ENCODE assay signal across 1 cellular context in genomic region chr18:48992791-48993555, GRCh38.
TF ChIP-seq lines count a peak whose summit lies in the region.

No MANE protein-coding gene starts in this region.

TF ChIP-seq in K562, 482 proteins besides CTCF, POLR2A, EP300 and RAD21 (continued from another document):
- TF ChIP-seq MAZ (CRISPR knock-in tag; conservative IDR thresholded peaks at IDR 0.05 in 1 of 2, IDR thresholded peaks at IDR 0.05 in 1 of 2) (peak in 1 of 2 experiments; percentile 90; a peak in 2 of 4 replicates), NFE2 (IDR thresholded peaks at IDR 0.05; ENCODE audit: low read depth) (0 out of 2 replicates have a peak, but pooled peaks have one; percentile 4), ZFP36 (IDR thresholded peaks at IDR 0.05; ENCODE audit: low read depth, low read length, partially characterized antibody) (peak; percentile 81), HBP1 (CRISPR knock-in tag; IDR thresholded peaks at IDR 0.05) (no peak), DDX20 (tag; IDR thresholded peaks at IDR 0.05; ENCODE audit: low read depth) (no peak), ESRRA (IDR thresholded peaks at IDR 0.05; ENCODE audit: borderline replicate concordance, low read depth) (peak; percentile 65; the same call in 1 of the 2 replicates), RCOR1 (IDR thresholded peaks at IDR 0.05; ENCODE audit: borderline replicate concordance in 1 of 2, low read depth in 2 of 2, low read length in 2 of 2) (0 out of 4 replicates have a peak, but pooled peaks of 1 of the 2 experiments have one; percentile 34), MTA3 (IDR thresholded peaks at IDR 0.05; ENCODE audit: borderline replicate concordance) (peak; percentile 22; the same call in 1 of the 2 replicates), L3MBTL2 (IDR thresholded peaks at IDR 0.05) (0 out of 2 replicates have a peak, but pooled peaks have one; percentile 15), PKNOX1 (IDR thresholded peaks at IDR 0.05) (peak; percentile 41; the same call in 1 of the 2 replicates), ZNF76 (CRISPR knock-in tag; IDR thresholded peaks at IDR 0.05; ENCODE audit: borderline replicate concordance) (no peak), VEZF1 (CRISPR knock-in tag; IDR thresholded peaks at IDR 0.05) (peak; percentile 57; the same call in 1 of the 2 replicates), HMBOX1 (IDR thresholded peaks at IDR 0.05) (0 out of 2 replicates have a peak, but pooled peaks have one; percentile 44), ILF3 (IDR thresholded peaks at IDR 0.05; ENCODE audit: borderline replicate concordance) (no peak), ETS2 (tag; IDR thresholded peaks at IDR 0.05; ENCODE audit: borderline replicate concordance, poor library complexity, severe bottlenecking) (no peak), NR2C2 (CRISPR knock-in tag; IDR thresholded peaks at IDR 0.05) (no peak), NR2C2 (tag; IDR thresholded peaks at IDR 0.05) (0 out of 2 replicates have a peak, but pooled peaks have one; percentile 24), MEIS2 (IDR thresholded peaks at IDR 0.05; ENCODE audit: partially characterized antibody) (peak; percentile 59), ATF2 (CRISPR knock-in tag; IDR thresholded peaks at IDR 0.05) (no peak), FUS (optimal IDR thresholded peaks at IDR 0.05; ENCODE audit: low read depth, low read length) (no peak)
